In genomic region chr15:50753463-50753862, GRCh38 we compare ENCODE assay signal across 21 cellular contexts.
"Had no signal": no experiment of that assay in that cellular context is flagged by ENCODE, and none has a peak within 500 bp of the region (broad histone marks: within the 10 kb centered on the region; RNA-seq: fewer than 3 reads in every experiment).

No MANE protein-coding gene starts in this region.

- H3K4me1 ChIP-seq: SJCRH30 had no signal

- H3K27me3 ChIP-seq: cardiac muscle cell, right lobe of liver, SJCRH30 had no signal

- H3K9me3 Mint-ChIP-seq: activated B cell treated with CpG ODN at 0.5 μM for 24 hours; activated CD4-positive, alpha-beta memory T cell treated with anti-CD3 and anti-CD28 coated beads, Interleukin-2, amount 10 ng/mL, durations not matched to agents 7 days and 5 days; activated naive CD8-positive, alpha-beta T cell treated with anti-CD3 and anti-CD28 coated beads for 36 hours; activated T-cell treated with anti-CD3 and anti-CD28 coated beads, Interleukin-2, amount 50 U/mL, for 72 hours; natural killer cell had no signal

- H3K4me3 Mint-ChIP-seq: activated B cell treated with CpG ODN at 0.5 μM for 24 hours; activated CD4-positive, alpha-beta memory T cell treated with anti-CD3 and anti-CD28 coated beads, Interleukin-2, amount 10 ng/mL, durations not matched to agents 7 days and 5 days; activated naive CD8-positive, alpha-beta T cell treated with anti-CD3 and anti-CD28 coated beads for 36 hours; activated T-cell treated with anti-CD3 and anti-CD28 coated beads, Interleukin-2, amount 50 U/mL, for 72 hours; natural killer cell had no signal

- FAIRE-seq: endometrium had no signal

- H3K36me3 Mint-ChIP-seq: natural killer cell had no signal

- H3K27ac Mint-ChIP-seq: activated B cell treated with CpG ODN at 0.5 μM for 24 hours; activated CD4-positive, alpha-beta memory T cell treated with anti-CD3 and anti-CD28 coated beads, Interleukin-2, amount 10 ng/mL, durations not matched to agents 7 days and 5 days; activated naive CD8-positive, alpha-beta T cell treated with anti-CD3 and anti-CD28 coated beads for 36 hours had no signal

- H3K27me3 Mint-ChIP-seq: activated B cell treated with CpG ODN at 0.5 μM for 24 hours; activated CD4-positive, alpha-beta memory T cell treated with anti-CD3 and anti-CD28 coated beads, Interleukin-2, amount 10 ng/mL, durations not matched to agents 7 days and 5 days; activated naive CD8-positive, alpha-beta T cell treated with anti-CD3 and anti-CD28 coated beads for 36 hours had no signal

- H3K9me3 ChIP-seq: mucosa of descending colon, psoas muscle, right lobe of liver, SJCRH30 had no signal

- H3K4me3 ChIP-seq: cardiac muscle cell, lung, mucosa of descending colon, psoas muscle, right lobe of liver, SJCRH30 had no signal

- DNase-seq: activated B cell treated with CpG ODN at 0.5 μM for 24 hours; activated CD4-positive, alpha-beta memory T cell treated with anti-CD3 and anti-CD28 coated beads, Interleukin-2, amount 10 ng/mL, durations not matched to agents 7 days and 5 days; activated CD8-positive, alpha-beta memory T cell treated with anti-CD3 and anti-CD28 coated beads, Interleukin-2, amount 50 U/mL, for 4 hours; activated gamma-delta T cell treated with Interleukin-2 at 50 U/mL for 16 hours; activated naive CD8-positive, alpha-beta T cell treated with anti-CD3 and anti-CD28 coated beads for 36 hours; activated T-cell treated with anti-CD3 and anti-CD28 coated beads, Interleukin-2, amount 50 U/mL, for 72 hours; anterior cingulate cortex; hypothalamus; mucosa of descending colon; natural killer cell; psoas muscle; right lobe of liver; SJCRH30; stimulated activated CD4-positive, alpha-beta T cell treated with anti-CD3 and anti-CD28 coated beads, Interleukin-2, amount 100 ng/mL, for 24 hours; stimulated activated naive CD4-positive, alpha-beta T cell; substantia nigra; T-helper 1 cell; trophoblast cell had no signal

- H3K27ac ChIP-seq: cardiac muscle cell, right lobe of liver, SJCRH30 had no signal

- ATAC-seq: activated T-cell treated with anti-CD3 and anti-CD28 coated beads, Interleukin-2, amount 50 U/mL, for 72 hours; mucosa of descending colon; psoas muscle; right lobe of liver had no signal
